9 cellular contexts compared by ENCODE assay signal in the genomic region with DNA sequence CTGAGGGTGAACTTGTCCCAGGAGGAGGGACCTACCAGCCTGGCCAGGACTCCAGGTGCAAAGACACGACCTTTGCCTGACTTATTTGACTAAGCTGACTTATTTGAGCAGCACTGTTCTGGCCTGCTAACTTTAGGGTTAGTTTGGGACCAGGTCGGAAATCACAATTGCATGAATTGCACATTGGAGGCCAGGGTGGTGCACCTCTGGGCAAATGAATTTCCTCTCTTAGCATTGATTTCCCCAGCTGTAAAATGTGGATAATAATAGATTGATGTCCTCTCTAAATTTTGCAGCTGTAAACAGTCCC. TPM values are rescaled to one million over a fixed set of nuclear protein-coding genes. Genes with fewer than 3 reads are reported as not detected.
DNase-seq lines count a peak whose midpoint lies in the region; ATAC-seq and TF ChIP-seq lines count a peak whose summit lies in the region.
"Had no signal": no experiment of that assay in that cellular context is flagged by ENCODE, and none has a peak within 500 bp of the region (broad histone marks: within the 10 kb centered on the region; RNA-seq: fewer than 3 reads in every experiment).

No MANE protein-coding gene starts in this region.

- peak overlapping the region in 4 of 5 experiments; percentile 7 to 63 (median 60) for H3K27ac Mint-ChIP-seq in brain
- H3K27ac Mint-ChIP-seq in naive thymus-derived CD8-positive, alpha-beta T cell, result peak overlapping the region; percentile 93 to 97 (median 96)

- peak overlapping the region; percentile 76 for H3K9ac ChIP-seq in BLaER1
- peak overlapping the region; percentile 38 for H3K9ac ChIP-seq in HUES6 (ENCODE audit: low read length)

- H3K36me3 Mint-ChIP-seq in brain, result no peaks in the 10 kb centered on the region
- peaks cover 0 to 19% (median 4%) of the 10 kb centered on the region in 3 donors for H3K36me3 Mint-ChIP-seq in naive thymus-derived CD8-positive, alpha-beta T cell

- TF ChIP-seq CTCF in brain (conservative IDR thresholded peaks at IDR 0.05), result no peak

- peak overlapping the region in 3 of 5 experiments; percentile 11 to 52 (median 20) for H3K4me3 Mint-ChIP-seq in brain
- H3K4me3 Mint-ChIP-seq in naive thymus-derived CD8-positive, alpha-beta T cell, result peak overlapping the region; percentile 87 to 99 (median 96)

- H3K9me3 Mint-ChIP-seq in brain, result no peaks in the 10 kb centered on the region
- H3K9me3 Mint-ChIP-seq in naive thymus-derived CD8-positive, alpha-beta T cell, result no peaks in the 10 kb centered on the region

- H3K4me3 ChIP-seq in BLaER1 (peak overlapping the region; percentile 69), HUES6 (ENCODE audit: low read depth, low read length) (no peak overlapping the region)

- H3K27ac ChIP-seq in BLaER1 (peak overlapping the region; percentile 82), HUES6 (ENCODE audit: low read depth, low read length) (no peak overlapping the region; the same call in 1 of the 2 replicates)

- POLR2A ChIA-PET in naive thymus-derived CD8-positive, alpha-beta T cell (lab: Charles Lee), result interaction anchor here (4.5 kb wide), 1 partner anchor 13 kb away, joined by 29 read pairs; a partner anchor contains a TSS

- H3K4me1 Mint-ChIP-seq in brain, result peaks cover 27% of the 10 kb centered on the region
- H3K4me1 Mint-ChIP-seq in naive thymus-derived CD8-positive, alpha-beta T cell, result peaks cover 20 to 46% (median 39%) of the 10 kb centered on the region in 4 donors

- H3K36me3 ChIP-seq in BLaER1 (peaks cover 19% of the 10 kb centered on the region), HUES6 (ENCODE audit: control insufficient read depth, insufficient read depth, low read length) (peaks cover 8% of the 10 kb centered on the region)

- peak overlapping the region; percentile 95 for H3K4me2 ChIP-seq in BLaER1

- H3K9me3 ChIP-seq in BLaER1, result no peaks in the 10 kb centered on the region
- H3K9me3 ChIP-seq in HUES6 (ENCODE audit: control insufficient read depth, insufficient read depth, low read depth, low read length), result no peaks in the 10 kb centered on the region

- DNase-seq in naive thymus-derived CD8-positive, alpha-beta T cell, result no peak
- no peak for DNase-seq in stimulated activated CD4-positive, alpha-beta T cell treated with anti-CD3 and anti-CD28 coated beads, Interleukin-2, amount 100 ng/mL, for 24 hours
- DNase-seq: activated effector memory CD4-positive, alpha-beta T cell treated with Interleukin-2 at 50 U/mL for 16 hours had no signal

- peaks cover 4% of the 10 kb centered on the region for H3K27me3 Mint-ChIP-seq in brain
- H3K27me3 Mint-ChIP-seq in naive thymus-derived CD8-positive, alpha-beta T cell, result no peaks in the 10 kb centered on the region

- no peaks in the 10 kb centered on the region for H4K20me1 ChIP-seq in BLaER1

- H3K4me1 ChIP-seq in BLaER1 (peaks cover 53% of the 10 kb centered on the region), HUES6 (ENCODE audit: control insufficient read depth, insufficient read depth, low read length) (peaks cover 37% of the 10 kb centered on the region)

- no peaks in the 10 kb centered on the region for H3K27me3 ChIP-seq in BLaER1
- H3K27me3 ChIP-seq in HUES6 (ENCODE audit: control insufficient read depth, insufficient read depth, low read length), result no peaks in the 10 kb centered on the region

- ATAC-seq in naive thymus-derived CD8-positive, alpha-beta T cell, result no peak
- ATAC-seq in GM21786 (IDR thresholded peaks at IDR 0.05; ENCODE audit: unreplicated experiment) (no peak), GM19452 (IDR thresholded peaks at IDR 0.05; ENCODE audit: unreplicated experiment) (no peak), HG03342 (IDR thresholded peaks at IDR 0.05; ENCODE audit: unreplicated experiment) (no peak)

RNA-seq across cellular contexts. Expression of a gene that starts 1.4 kb away (rescaled TPM):
- 39.4 TPM for polyA plus RNA-seq in brain (ENCODE audit: insufficient read depth, low read depth, low replicate concordance)
- total RNA-seq in naive thymus-derived CD8-positive, alpha-beta T cell, result 10 to 100 TPM; 41.8 to 45.0 TPM
- polyA plus RNA-seq in naive thymus-derived CD8-positive, alpha-beta T cell, result 100 to 1,000 TPM; 132 to 178 (median 144) TPM

RNA-seq across cellular contexts. Expression of a gene that starts 12.8 kb away (rescaled TPM):
- polyA plus RNA-seq in brain (ENCODE audit: insufficient read depth, low read depth, low replicate concordance), result not detected
- 1 to 10 TPM; 2.4 to 3.4 TPM for total RNA-seq in naive thymus-derived CD8-positive, alpha-beta T cell
- polyA plus RNA-seq in naive thymus-derived CD8-positive, alpha-beta T cell, result not detected

RNA-seq across cellular contexts. Expression of a gene that starts 13.0 kb away (rescaled TPM):
- 64.9 TPM for polyA plus RNA-seq in brain (ENCODE audit: insufficient read depth, low read depth, low replicate concordance)
- 10 to 100 TPM; 28.1 to 30.0 TPM for total RNA-seq in naive thymus-derived CD8-positive, alpha-beta T cell
- 10 to 100 TPM; 24.3 to 34.6 (median 31.0) TPM for polyA plus RNA-seq in naive thymus-derived CD8-positive, alpha-beta T cell

RNA-seq across cellular contexts. Expression of a gene that starts 29.7 kb away (rescaled TPM):
- 35.9 TPM for polyA plus RNA-seq in brain (ENCODE audit: insufficient read depth, low read depth, low replicate concordance)
- total RNA-seq in naive thymus-derived CD8-positive, alpha-beta T cell, result not detected
- polyA plus RNA-seq in naive thymus-derived CD8-positive, alpha-beta T cell, result not detected

RNA-seq across cellular contexts. Expression of a gene that starts 41.6 kb away (rescaled TPM):
- polyA plus RNA-seq in brain (ENCODE audit: insufficient read depth, low read depth, low replicate concordance), result 1.3 TPM
- total RNA-seq in naive thymus-derived CD8-positive, alpha-beta T cell, result not detected
- under 1 TPM in 1 of 3 donors, not detected in 2; 0.13 TPM for polyA plus RNA-seq in naive thymus-derived CD8-positive, alpha-beta T cell
